In the genomic region with DNA sequence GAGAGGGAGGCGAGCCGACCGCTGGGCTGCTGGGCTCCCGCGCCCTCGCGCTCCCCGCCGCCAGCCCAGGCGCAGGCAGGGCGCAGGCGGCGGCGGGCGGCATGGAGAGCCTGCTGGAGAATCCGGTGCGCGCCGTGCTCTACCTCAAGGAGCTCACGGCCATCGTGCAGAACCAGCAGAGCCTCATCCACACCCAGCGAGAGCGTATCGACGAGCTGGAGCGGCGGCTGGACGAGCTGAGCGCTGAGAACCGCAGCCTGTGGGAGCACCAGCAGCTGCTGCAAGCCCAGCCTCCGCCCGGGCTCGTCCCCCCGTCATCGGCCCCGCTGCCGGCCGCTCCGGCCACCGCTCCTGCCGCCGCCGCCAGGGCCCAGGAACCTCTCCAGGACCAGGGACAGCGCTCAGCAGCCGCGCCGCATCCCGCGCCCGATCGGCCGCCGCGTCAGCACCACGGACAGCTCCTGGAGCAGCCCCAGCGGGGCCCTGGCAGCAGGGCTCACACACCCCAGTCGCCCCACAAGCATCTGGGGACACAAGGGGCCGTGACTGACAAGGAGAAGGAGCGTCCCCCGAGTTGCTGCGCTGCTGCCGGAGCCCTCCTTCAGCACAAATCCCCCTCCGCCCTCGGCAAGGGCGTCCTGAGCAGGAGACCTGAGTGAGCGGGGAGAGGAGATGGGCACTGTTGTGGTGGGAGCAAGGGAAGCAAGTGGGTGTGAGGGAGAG, we compare ENCODE assay signal across 8 cellular contexts. TPM values are rescaled to one million over a fixed set of nuclear protein-coding genes. Genes with fewer than 3 reads are reported as not detected.
DNase-seq lines count a peak whose midpoint lies in the region; ATAC-seq and TF ChIP-seq lines count a peak whose summit lies in the region.
"Not testable (repeated sequence)": the region's sequence is repeated elsewhere in the genome, so short reads cannot be mapped to it uniquely, and the experiment has no call there.

No MANE protein-coding gene starts in this region.

- H3K4me1 Mint-ChIP-seq in CD4-positive, CD25-positive, alpha-beta regulatory T cell; activated CD8-positive, alpha-beta T cell treated with anti-CD3 and anti-CD28 coated beads, Interleukin-2, amount 10 ng/mL, durations not matched to agents 7 days and 5 days (ENCODE audit: low read depth); memory B cell: not testable (repeated sequence)

- H3K9me3 Mint-ChIP-seq in CD4-positive, CD25-positive, alpha-beta regulatory T cell; activated CD8-positive, alpha-beta T cell treated with anti-CD3 and anti-CD28 coated beads, Interleukin-2, amount 10 ng/mL, durations not matched to agents 7 days and 5 days (ENCODE audit: insufficient read depth); memory B cell: not testable (repeated sequence)

- CTCF ChIA-PET in activated CD8-positive, alpha-beta T cell treated with anti-CD3 and anti-CD28 coated beads, Interleukin-2, amount 10 ng/mL, durations not matched to agents 7 days and 5 days (lab: Charles Lee): not testable (repeated sequence)

- not testable (repeated sequence) for H3K9ac ChIP-seq in HUES6 (ENCODE audit: low read length)

- H3K27ac ChIP-seq in CD4-positive, CD25-positive, alpha-beta regulatory T cell (ENCODE audit: insufficient read depth, low read length, poor library complexity, severe bottlenecking); HUES6 (ENCODE audit: low read depth, low read length); gastrocnemius medialis: not testable (repeated sequence)

- intact Hi-C loops in Right ventricle myocardium superior (cut with DNase I); gastrocnemius medialis (cut with DNase I; ENCODE audit: low total_unique reads): not testable (repeated sequence)

- H3K36me3 Mint-ChIP-seq in CD4-positive, CD25-positive, alpha-beta regulatory T cell; activated CD8-positive, alpha-beta T cell treated with anti-CD3 and anti-CD28 coated beads, Interleukin-2, amount 10 ng/mL, durations not matched to agents 7 days and 5 days (ENCODE audit: low read depth); memory B cell: not testable (repeated sequence)

- H3K36me3 ChIP-seq in CD4-positive, CD25-positive, alpha-beta regulatory T cell (ENCODE audit: control insufficient read depth, insufficient read depth, low read length); HUES6 (ENCODE audit: control insufficient read depth, insufficient read depth, low read length); gastrocnemius medialis: not testable (repeated sequence)

- H3K27ac Mint-ChIP-seq in CD4-positive, CD25-positive, alpha-beta regulatory T cell; activated CD8-positive, alpha-beta T cell treated with anti-CD3 and anti-CD28 coated beads, Interleukin-2, amount 10 ng/mL, durations not matched to agents 7 days and 5 days; memory B cell: not testable (repeated sequence)

- TF ChIP-seq POLR2A in gastrocnemius medialis (IDR thresholded peaks at IDR 0.05): not testable (repeated sequence)

- in situ Hi-C loops in gastrocnemius medialis (cut with MboI; ENCODE audit: low sequenced_read_pairs in 4 of 4): not testable (repeated sequence)

- peak; percentile 63 to 72 for ATAC-seq in CD4-positive, CD25-positive, alpha-beta regulatory T cell (ENCODE audit: low read depth in 2 of 2)
- ATAC-seq in GM21576 (IDR thresholded peaks at IDR 0.05; ENCODE audit: unreplicated experiment) (peak; percentile 53), Right ventricle myocardium superior (ENCODE audit: poor library complexity) (peak; percentile 98), memory B cell (ENCODE audit: low read depth) (peak; percentile 65), gastrocnemius medialis (peak; percentile 49 to 56)
- ATAC-seq in activated CD8-positive, alpha-beta T cell treated with anti-CD3 and anti-CD28 coated beads, Interleukin-2, amount 10 ng/mL, durations not matched to agents 7 days and 5 days: peak; percentile 99

- DNase-seq in CD4-positive, CD25-positive, alpha-beta regulatory T cell: peak in 1 of 3 donors; percentile 7
- DNase-seq in activated CD8-positive, alpha-beta T cell treated with anti-CD3 and anti-CD28 coated beads, Interleukin-2, amount 10 ng/mL, durations not matched to agents 7 days and 5 days: peak; percentile 59
- DNase-seq in central memory CD4-positive, alpha-beta T cell: peak; percentile 16
- DNase-seq in Right ventricle myocardium superior, gastrocnemius medialis: not testable (repeated sequence)
- peak in 1 of 2 donors; percentile 30 for DNase-seq in memory B cell (ENCODE audit: low spot score in 2 of 2)

- not testable (repeated sequence) for TF ChIP-seq CTCF in gastrocnemius medialis (IDR thresholded peaks at IDR 0.05 in 4 of 5, conservative IDR thresholded peaks at IDR 0.05 in 1 of 5)

- POLR2A ChIA-PET in activated CD8-positive, alpha-beta T cell treated with anti-CD3 and anti-CD28 coated beads, Interleukin-2, amount 10 ng/mL, durations not matched to agents 7 days and 5 days (lab: Charles Lee): not testable (repeated sequence)

- peaks cover 17% of the 10 kb centered on the region for H3K27me3 Mint-ChIP-seq in CD4-positive, CD25-positive, alpha-beta regulatory T cell
- peaks cover 19% of the 10 kb centered on the region for H3K27me3 Mint-ChIP-seq in activated CD8-positive, alpha-beta T cell treated with anti-CD3 and anti-CD28 coated beads, Interleukin-2, amount 10 ng/mL, durations not matched to agents 7 days and 5 days (ENCODE audit: low read depth)
- peaks cover 25% of the 10 kb centered on the region for H3K27me3 Mint-ChIP-seq in memory B cell

- H3K4me3 Mint-ChIP-seq in CD4-positive, CD25-positive, alpha-beta regulatory T cell; activated CD8-positive, alpha-beta T cell treated with anti-CD3 and anti-CD28 coated beads, Interleukin-2, amount 10 ng/mL, durations not matched to agents 7 days and 5 days; memory B cell: not testable (repeated sequence)

- H3K4me3 ChIP-seq in CD4-positive, CD25-positive, alpha-beta regulatory T cell (ENCODE audit: low read depth, low read length); gastrocnemius medialis: not testable (repeated sequence)
- H3K4me3 ChIP-seq in HUES6 (ENCODE audit: low read depth, low read length): peak overlapping the region; percentile 50

- H3K27me3 ChIP-seq in CD4-positive, CD25-positive, alpha-beta regulatory T cell (ENCODE audit: control insufficient read depth, insufficient read depth, low read length): not testable (repeated sequence)
- H3K27me3 ChIP-seq in HUES6 (ENCODE audit: control insufficient read depth, insufficient read depth, low read length) (peaks cover 54% of the 10 kb centered on the region), gastrocnemius medialis (peaks cover 8 to 20% (median 9%) of the 10 kb centered on the region in 3 donors)

- not testable (repeated sequence) for H3K9me3 ChIP-seq in CD4-positive, CD25-positive, alpha-beta regulatory T cell (ENCODE audit: control insufficient read depth in 2 of 2, low read length in 2 of 2); HUES6 (ENCODE audit: control insufficient read depth, insufficient read depth, low read depth, low read length); gastrocnemius medialis

- H3K4me1 ChIP-seq in CD4-positive, CD25-positive, alpha-beta regulatory T cell (ENCODE audit: control insufficient read depth, insufficient read depth, low read length, poor library complexity, severe bottlenecking); HUES6 (ENCODE audit: control insufficient read depth, insufficient read depth, low read length); gastrocnemius medialis: not testable (repeated sequence)

RNA-seq across cellular contexts. Expression of gene IQSEC3, which starts 0.4 kb away (rescaled TPM):
- 0.05 TPM for total RNA-seq in CD4-positive, CD25-positive, alpha-beta regulatory T cell
- polyA plus RNA-seq in CD4-positive, CD25-positive, alpha-beta regulatory T cell: under 1 TPM in 1 of 4 donors, not detected in 3; 0.15 TPM
- total RNA-seq in activated CD8-positive, alpha-beta T cell treated with anti-CD3 and anti-CD28 coated beads, Interleukin-2, amount 10 ng/mL, durations not matched to agents 7 days and 5 days: 1 to 10 TPM; 1.7 to 2.6 TPM
- total RNA-seq in Right ventricle myocardium superior (1.5 TPM), gastrocnemius medialis (under 1 TPM; 0.02 to 0.36 (median 0.07) TPM)
